In the genomic region with DNA sequence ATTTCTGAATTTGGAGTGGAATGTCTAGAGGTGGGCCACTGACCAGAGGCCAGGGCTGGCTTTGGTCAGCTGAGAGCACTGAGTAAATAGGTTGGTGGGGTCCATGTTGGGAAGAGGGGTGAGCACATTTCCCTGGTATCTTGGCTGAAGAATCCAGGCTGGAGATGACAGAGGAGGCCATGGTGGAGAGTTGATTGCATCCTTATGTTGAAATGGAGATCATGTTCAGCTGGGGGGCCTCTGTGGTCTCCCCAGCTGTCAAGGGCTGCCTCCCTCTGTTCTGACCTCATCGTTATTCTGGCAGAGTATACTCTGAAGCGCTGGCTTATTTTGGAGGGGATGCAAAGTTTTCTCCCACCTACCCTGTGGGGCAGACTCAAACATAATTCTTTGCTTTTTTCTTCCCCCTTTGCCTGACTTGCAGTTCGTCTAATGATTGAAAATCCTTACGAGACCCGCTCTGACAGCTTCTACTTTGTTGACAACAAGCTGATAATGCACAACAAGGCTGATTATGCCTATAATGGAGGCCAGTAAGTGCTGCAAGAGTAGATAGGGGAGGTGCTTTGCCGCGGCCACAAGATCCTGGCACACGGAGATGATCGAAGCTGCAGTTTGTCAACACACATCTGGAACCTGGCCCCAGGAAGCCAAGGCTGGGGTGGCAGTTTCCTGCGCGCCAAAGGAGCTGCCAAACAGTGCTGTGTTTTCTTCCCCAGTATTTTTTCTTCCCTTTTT, we compare ENCODE assay signal across 12 cellular contexts. TPM values are rescaled to one million over a fixed set of nuclear protein-coding genes. Genes with fewer than 3 reads are reported as not detected.
DNase-seq lines count a peak whose midpoint lies in the region; FAIRE-seq and TF ChIP-seq lines count a peak whose summit lies in the region.
"Had no signal": no experiment of that assay in that cellular context is flagged by ENCODE, and none has a peak within 500 bp of the region (broad histone marks: within the 10 kb centered on the region; RNA-seq: fewer than 3 reads in every experiment).

No MANE protein-coding gene starts in this region.

- H3K4me1 ChIP-seq in kidney (ENCODE audit: control insufficient read depth in 1 of 2, insufficient read depth in 1 of 2, low read depth in 1 of 2, low read length in 2 of 2) (peaks cover 8 to 14% of the 10 kb centered on the region in 2 donors), spleen (peaks cover 0 to 38% (median 12%) of the 10 kb centered on the region in 6 donors)

- 46 to 76% (median 61%) methylated on average over 11 of the region's 11 CpGs for WGBS in spleen, 5 donors

- H3K36me3 Mint-ChIP-seq in activated CD4-positive, alpha-beta T cell treated with anti-CD3 and anti-CD28 coated beads, Interleukin-2, amount 10 ng/mL, durations not matched to agents 24 days and 14 days (ENCODE audit: low read depth) = peaks cover 66% of the 10 kb centered on the region

- peaks cover 26% of the 10 kb centered on the region for H3K4me1 Mint-ChIP-seq in activated CD4-positive, alpha-beta T cell treated with anti-CD3 and anti-CD28 coated beads, Interleukin-2, amount 10 ng/mL, durations not matched to agents 24 days and 14 days

- no peak for TF ChIP-seq POLR2A in spleen (IDR thresholded peaks at IDR 0.05)

- no peak for DNase-seq in activated CD4-positive, alpha-beta T cell treated with anti-CD3 and anti-CD28 coated beads, Interleukin-2, amount 10 ng/mL, durations not matched to agents 24 days and 14 days
- no peak for DNase-seq in activated CD4-positive, alpha-beta T cell treated with anti-CD3 and anti-CD28 coated beads for 4 hours
- DNase-seq in kidney (no peak), spleen (peak; percentile 41), RCC 7860 (ENCODE audit: low spot score) (no peak), pons (ENCODE audit: low spot score) (no peak), DMS53 treated with DMSO at 0.1 percent for 48 hours (lab: John Stamatoyannopoulos, UW; ENCODE audit: unreplicated experiment) (no peak)
- DNase-seq: activated CD4-positive, CD25-positive, alpha-beta regulatory T cell treated with anti-CD3 and anti-CD28 coated beads, Interleukin-2, amount 50 U/mL, for 72 hours; activated T-cell treated with anti-CD3 and anti-CD28 coated beads, Interleukin-2, amount 50 U/mL, for 4 hours had no signal

- no peaks in the 10 kb centered on the region for H3K27me3 ChIP-seq in spleen (replicated peaks in 1 of 7)

- H3K4me3 ChIP-seq in kidney (ENCODE audit: low read length in 2 of 2) (peak overlapping the region; percentile 2 to 10), spleen (no peak overlapping the region)

- H3K9me3 Mint-ChIP-seq in activated CD4-positive, alpha-beta T cell treated with anti-CD3 and anti-CD28 coated beads, Interleukin-2, amount 10 ng/mL, durations not matched to agents 24 days and 14 days = no peaks in the 10 kb centered on the region
- H3K9me3 Mint-ChIP-seq: activated T-cell treated with anti-CD3 and anti-CD28 coated beads, Interleukin-2, amount 50 U/mL, for 4 hours had no signal

- no peak for FAIRE-seq in kidney (lab: Jason Lieb, UNC)
- no peak for FAIRE-seq in RCC 7860 (lab: Jason Lieb, UNC)
- FAIRE-seq: A204.1, endometrium had no signal

- no peaks in the 10 kb centered on the region for H3K27me3 Mint-ChIP-seq in activated CD4-positive, alpha-beta T cell treated with anti-CD3 and anti-CD28 coated beads, Interleukin-2, amount 10 ng/mL, durations not matched to agents 24 days and 14 days

- no peaks in the 10 kb centered on the region for H3K9me3 ChIP-seq in kidney (ENCODE audit: control insufficient read depth in 1 of 2, low read length in 2 of 2)
- H3K9me3 ChIP-seq in spleen = no peaks in the 10 kb centered on the region

- H3K27ac ChIP-seq in VCaP (peak overlapping the region; percentile 44), kidney (ENCODE audit: low read depth in 2 of 2, low read length in 2 of 2) (peak overlapping the region; percentile 37 to 68), spleen (peak overlapping the region in 1 of 8 donors; percentile 26)

- H3K9ac ChIP-seq in kidney (ENCODE audit: low read length in 2 of 2) = no peak overlapping the region

- peaks cover 58 to 73% of the 10 kb centered on the region in 2 donors for H3K36me3 ChIP-seq in kidney (ENCODE audit: control insufficient read depth in 1 of 2, insufficient read depth in 2 of 2, low read length in 2 of 2)
- H3K36me3 ChIP-seq in spleen = peaks cover 13 to 99% (median 73%) of the 10 kb centered on the region in 6 donors

- no peak overlapping the region for H3K4me3 Mint-ChIP-seq in activated CD4-positive, alpha-beta T cell treated with anti-CD3 and anti-CD28 coated beads, Interleukin-2, amount 10 ng/mL, durations not matched to agents 24 days and 14 days
- H3K4me3 Mint-ChIP-seq: activated T-cell treated with anti-CD3 and anti-CD28 coated beads, Interleukin-2, amount 50 U/mL, for 4 hours had no signal

- intact Hi-C loops in activated CD4-positive, alpha-beta T cell treated with anti-CD3 and anti-CD28 coated beads, Interleukin-2, amount 10 ng/mL, durations not matched to agents 24 days and 14 days (cut with micrococcal nuclease) = loop anchor here (10.0 kb wide), 1 partner anchor 255 kb away; a partner anchor contains a TSS
- intact Hi-C loops in kidney (cut with DNase I) = loop anchor here (10.0 kb wide), 2 partner anchors 75 to 135 kb away; a partner anchor contains a TSS
- intact Hi-C loops in spleen (cut with DNase I; ENCODE audit: low total_unique reads) = loop anchor here (10.0 kb wide), 1 partner anchor 245 kb away; no protein-coding TSS in a partner anchor

- TF ChIP-seq CTCF in VCaP (conservative IDR thresholded peaks at IDR 0.05) = no peak
- TF ChIP-seq CTCF in kidney (IDR thresholded peaks at IDR 0.05; ENCODE audit: borderline replicate concordance, extremely low read depth, insufficient read depth) = no peak
- TF ChIP-seq CTCF in spleen (IDR thresholded peaks at IDR 0.05 in 8 of 11, conservative IDR thresholded peaks at IDR 0.05 in 3 of 11) = no peak

- peak overlapping the region; percentile 9 for H3K27ac Mint-ChIP-seq in activated CD4-positive, alpha-beta T cell treated with anti-CD3 and anti-CD28 coated beads, Interleukin-2, amount 10 ng/mL, durations not matched to agents 24 days and 14 days

RNA-seq across cellular contexts. Expression of a gene that starts 6.0 kb away (rescaled TPM):
- 11.7 and 12.8 TPM in 2 replicates for total RNA-seq in activated CD4-positive, alpha-beta T cell treated with anti-CD3 and anti-CD28 coated beads, Interleukin-2, amount 10 ng/mL, durations not matched to agents 24 days and 14 days
- total RNA-seq in kidney (24.4 TPM), spleen (10 to 100 TPM; 21.4 to 55.1 (median 35.1) TPM)
- polyA plus RNA-seq in kidney (ENCODE audit: insufficient read depth, low read depth, low replicate concordance) (133 TPM), spleen (10 to 100 TPM; 21.2 to 66.4 (median 40.1) TPM)

RNA-seq across cellular contexts. Expression of a gene that starts 9.4 kb away (rescaled TPM):
- 25.5 and 26.2 TPM in 2 replicates for total RNA-seq in activated CD4-positive, alpha-beta T cell treated with anti-CD3 and anti-CD28 coated beads, Interleukin-2, amount 10 ng/mL, durations not matched to agents 24 days and 14 days
- total RNA-seq in kidney (44.5 TPM), spleen (10 to 100 TPM; 13.0 to 32.2 (median 29.8) TPM)
- polyA plus RNA-seq in kidney (ENCODE audit: insufficient read depth, low read depth, low replicate concordance) (29.4 TPM), spleen (10 to 100 TPM in 1 of 3 donors, 1 to 10 TPM in 2; 5.5 to 17.3 (median 8.1) TPM)

RNA-seq across cellular contexts. Expression of a gene that starts 32.7 kb away (rescaled TPM):
- 131 and 149 TPM in 2 replicates for total RNA-seq in activated CD4-positive, alpha-beta T cell treated with anti-CD3 and anti-CD28 coated beads, Interleukin-2, amount 10 ng/mL, durations not matched to agents 24 days and 14 days
- total RNA-seq in kidney (146 TPM), spleen (100 to 1,000 TPM in 1 of 7 donors, 10 to 100 TPM in 6; 60.1 to 117 (median 78.5) TPM)
- polyA plus RNA-seq in kidney (ENCODE audit: insufficient read depth, low read depth, low replicate concordance) (60.3 TPM), spleen (10 to 100 TPM in 2 of 3 donors, 1 to 10 TPM in 1; 7.7 to 22.6 (median 10.9) TPM)

Comparison
In these comparisons a context has a peak if more than half of its experiments do, and no peak if none do; other contexts are left out.
1. H3K4me3 ChIP-seq: peak in kidney (2 of 2); none in spleen (0 of 8).